15 cellular contexts compared by ENCODE assay signal in the genomic region with DNA sequence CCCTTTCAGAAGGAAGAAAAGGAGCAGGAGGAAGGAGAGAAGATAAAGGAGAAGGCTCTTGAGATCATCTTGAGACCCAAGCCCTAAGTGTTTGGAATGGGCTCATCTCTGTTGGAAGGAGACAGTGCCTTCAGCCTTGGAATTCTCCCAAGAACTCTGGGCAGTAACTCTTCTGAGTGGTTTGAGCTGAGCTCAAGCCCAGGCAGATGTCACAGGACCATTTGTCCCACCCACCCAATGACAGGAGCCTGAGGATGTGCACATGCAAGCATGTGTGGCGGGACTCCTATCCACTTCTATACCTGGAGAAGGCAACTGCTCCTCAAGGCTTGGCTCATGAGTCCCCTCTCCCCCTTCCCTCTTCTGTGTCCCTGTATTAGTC. TPM values are rescaled to one million over a fixed set of nuclear protein-coding genes. Genes with fewer than 3 reads are reported as not detected.
DNase-seq lines count a peak whose midpoint lies in the region; ATAC-seq, FAIRE-seq and TF ChIP-seq lines count a peak whose summit lies in the region.
"Had no signal": no experiment of that assay in that cellular context is flagged by ENCODE, and none has a peak within 500 bp of the region (broad histone marks: within the 10 kb centered on the region; RNA-seq: fewer than 3 reads in every experiment).

No MANE protein-coding gene starts in this region.

- in situ Hi-C loops in GM23248 (cut with MboI) (no loop called here), K562 (cut with MboI) (no loop called here)

- no TSS peak for BruUV-seq in K562 (replicated peaks; lab: Mats Ljungman, UMichigan)
- no TSS peak for BruUV-seq in Caco-2 (replicated peaks; lab: Mats Ljungman, UMichigan)

- 44 to 71% methylated on average over 1 of the region's 1 CpG for WGBS in GM23248 (ENCODE audit: low coverage in 1 of 2, low lambda C conversion rate in 2 of 2, missing lambda C conversion rate in 2 of 2), 2 experiments
- WGBS in K562 (ENCODE audit: insufficient coverage, low coverage, missing lambda C conversion rate): 0% methylated on average over 1 of the region's 1 CpG

- H3K4me1 ChIP-seq in GM23248 (ENCODE audit: insufficient read depth) (no peaks in the 10 kb centered on the region), K562 (replicated peaks in 1 of 2; ENCODE audit: control insufficient read depth in 2 of 2, insufficient read depth in 2 of 2, low read length in 2 of 2) (peaks cover 3 to 7% of the 10 kb centered on the region in 2 experiments; a peak in 4 of 5 replicates), Caco-2 (no peaks in the 10 kb centered on the region)
- H3K4me1 ChIP-seq: A549, HAP-1 had no signal

- CTCF ChIA-PET in K562 (lab: Yijun Ruan, JAX; ENCODE audit: low intra/inter-chr PET ratio) (no interaction called here), WTC11 (lab: Charles Lee) (no interaction called here), Caco-2 (lab: Charles Lee) (no interaction called here)

- peaks cover 5% of the 10 kb centered on the region for H3K27me3 ChIP-seq in GM23248 (replicated peaks; ENCODE audit: insufficient read depth)
- peaks cover 9 to 21% of the 10 kb centered on the region in 2 experiments for H3K27me3 ChIP-seq in K562 (ENCODE audit: control insufficient read depth in 2 of 2, insufficient read depth in 2 of 2, low read length in 2 of 2)
- H3K27me3 ChIP-seq in Caco-2 (replicated peaks; ENCODE audit: control insufficient read depth, insufficient read depth, low read length): no peaks in the 10 kb centered on the region
- H3K27me3 ChIP-seq: BLaER1 had no signal

- no peak overlapping the region for H3K27ac ChIP-seq in GM23248
- H3K27ac ChIP-seq in K562 (ENCODE audit: extremely low read depth, low read depth, low read length): no peak overlapping the region
- H3K27ac ChIP-seq: A549, BLaER1 had no signal

- ATAC-seq in activated naive CD8-positive, alpha-beta T cell treated with anti-CD3 and anti-CD28 coated beads, Interleukin-2, amount 50 U/mL, for 24 hours: no peak
- ATAC-seq in K562 (no peak; the same call in 2 of the 3 replicates), WTC11 (no peak)
- ATAC-seq: A549 had no signal

- TF ChIP-seq POLR2A in K562 (conservative IDR thresholded peaks at IDR 0.05): no peak

- POLR2A ChIA-PET in K562 (lab: Yijun Ruan, JAX) (interaction anchor here (1.1 kb wide), 2 partner anchors 25 to 62 kb away, joined by 3 read pairs; no protein-coding TSS in a partner anchor), WTC11 (lab: Charles Lee) (no interaction called here), Caco-2 (lab: Charles Lee) (no interaction called here)

- peaks cover 16% of the 10 kb centered on the region for H3K4me1 Mint-ChIP-seq in activated naive CD8-positive, alpha-beta T cell (ENCODE audit: low read depth)
- peaks cover 4% of the 10 kb centered on the region for H3K4me1 Mint-ChIP-seq in activated naive CD8-positive, alpha-beta T cell treated with anti-CD3 and anti-CD28 coated beads, Interleukin-2, amount 50 U/mL, for 24 hours
- H3K4me1 Mint-ChIP-seq in WTC11 (no peaks in the 10 kb centered on the region), Caco-2 (ENCODE audit: low read depth, unreplicated experiment) (no peaks in the 10 kb centered on the region)
- H3K4me1 Mint-ChIP-seq: CD8-positive, alpha-beta memory T cell had no signal

- H3K9me3 Mint-ChIP-seq in activated naive CD8-positive, alpha-beta T cell (ENCODE audit: low read depth): no peaks in the 10 kb centered on the region
- no peaks in the 10 kb centered on the region for H3K9me3 Mint-ChIP-seq in activated naive CD8-positive, alpha-beta T cell treated with anti-CD3 and anti-CD28 coated beads, Interleukin-2, amount 50 U/mL, for 24 hours
- H3K9me3 Mint-ChIP-seq in WTC11 (no peaks in the 10 kb centered on the region), Caco-2 (ENCODE audit: unreplicated experiment) (no peaks in the 10 kb centered on the region)

- H3K4me3 ChIP-seq in GM23248 (no peak overlapping the region), K562 (no peak overlapping the region), Caco-2 (ENCODE audit: low read depth, low read length) (no peak overlapping the region)
- H3K4me3 ChIP-seq: A549, BLaER1, HAP-1 had no signal

- no peaks in the 10 kb centered on the region for H3F3A ChIP-seq in GM23248 (ENCODE audit: insufficient read depth)

- H3K4me2 ChIP-seq in GM23248 (ENCODE audit: unreplicated experiment) (no peak overlapping the region), K562 (ENCODE audit: insufficient read depth, low read length) (no peak overlapping the region)
- H3K4me2 ChIP-seq: A549, BLaER1 had no signal

- no peak for TF ChIP-seq RAD21 in K562 (CRISPR knock-in tag; conservative IDR thresholded peaks at IDR 0.05 in 1 of 2, IDR thresholded peaks at IDR 0.05 in 1 of 2)

- H3K36me3 Mint-ChIP-seq in activated naive CD8-positive, alpha-beta T cell: peaks cover 2% of the 10 kb centered on the region
- H3K36me3 Mint-ChIP-seq in activated naive CD8-positive, alpha-beta T cell treated with anti-CD3 and anti-CD28 coated beads, Interleukin-2, amount 50 U/mL, for 24 hours (ENCODE audit: low read depth): no peaks in the 10 kb centered on the region
- no peaks in the 10 kb centered on the region for H3K36me3 Mint-ChIP-seq in WTC11
- H3K36me3 Mint-ChIP-seq in Caco-2 (ENCODE audit: insufficient read depth, unreplicated experiment): no peaks in the 10 kb centered on the region
- H3K36me3 Mint-ChIP-seq: CD8-positive, alpha-beta memory T cell had no signal

- DNase-seq in activated naive CD8-positive, alpha-beta T cell treated with anti-CD3 and anti-CD28 coated beads, Interleukin-2, amount 50 U/mL, for 24 hours: no peak
- DNase-seq in GM23248 (peak; percentile 9), K562 (ENCODE audit: extremely low read depth in 1 of 4, low spot score in 3 of 4) (no peak), HPDE6-E6E7 (ENCODE audit: extremely low spot score) (no peak), WTC11 (ENCODE audit: low spot score) (no peak), Caco-2 (no peak)
- DNase-seq: AML-193; CD8-positive, alpha-beta memory T cell; DMS53 had no signal

- H3K9me3 ChIP-seq in GM23248 (ENCODE audit: low read depth) (no peaks in the 10 kb centered on the region), K562 (replicated peaks; ENCODE audit: control insufficient read depth, insufficient read depth, low read depth, low read length) (peaks cover 10% of the 10 kb centered on the region), Caco-2 (no peaks in the 10 kb centered on the region)
- H3K9me3 ChIP-seq: A549, BLaER1, HAP-1 had no signal

- H3K27ac Mint-ChIP-seq in activated naive CD8-positive, alpha-beta T cell: peak overlapping the region; percentile 41
- no peak overlapping the region for H3K27ac Mint-ChIP-seq in activated naive CD8-positive, alpha-beta T cell treated with anti-CD3 and anti-CD28 coated beads, Interleukin-2, amount 50 U/mL, for 24 hours
- H3K27ac Mint-ChIP-seq in WTC11 (no peak overlapping the region), Caco-2 (ENCODE audit: unreplicated experiment) (no peak overlapping the region)
- H3K27ac Mint-ChIP-seq: CD8-positive, alpha-beta memory T cell had no signal

- FAIRE-seq in K562 (lab: Jason Lieb, UNC): no peak
- FAIRE-seq: A549, H1 had no signal

- H2AFZ ChIP-seq in GM23248: no peak overlapping the region
- no peak overlapping the region for H2AFZ ChIP-seq in K562 (ENCODE audit: low read depth, low read length)

- H3K27me3 Mint-ChIP-seq in activated naive CD8-positive, alpha-beta T cell: no peaks in the 10 kb centered on the region
- H3K27me3 Mint-ChIP-seq in activated naive CD8-positive, alpha-beta T cell treated with anti-CD3 and anti-CD28 coated beads, Interleukin-2, amount 50 U/mL, for 24 hours: peaks cover 3% of the 10 kb centered on the region
- H3K27me3 Mint-ChIP-seq in WTC11 (ENCODE audit: low read depth): peaks cover 13% of the 10 kb centered on the region
- no peaks in the 10 kb centered on the region for H3K27me3 Mint-ChIP-seq in Caco-2 (ENCODE audit: insufficient read depth, unreplicated experiment)

- H3K36me3 ChIP-seq in GM23248 (ENCODE audit: low read depth) (no peaks in the 10 kb centered on the region), K562 (ENCODE audit: control insufficient read depth, insufficient read depth, low read length) (no peaks in the 10 kb centered on the region), Caco-2 (ENCODE audit: control insufficient read depth, insufficient read depth, low read length) (no peaks in the 10 kb centered on the region)
- H3K36me3 ChIP-seq: BLaER1, HAP-1 had no signal

- TF ChIP-seq EP300 in K562 (IDR thresholded peaks at IDR 0.05; ENCODE audit: low read length): no peak

- no peak overlapping the region for H3K4me3 Mint-ChIP-seq in activated naive CD8-positive, alpha-beta T cell
- H3K4me3 Mint-ChIP-seq in activated naive CD8-positive, alpha-beta T cell treated with anti-CD3 and anti-CD28 coated beads, Interleukin-2, amount 50 U/mL, for 24 hours: no peak overlapping the region
- H3K4me3 Mint-ChIP-seq in WTC11 (no peak overlapping the region), Caco-2 (ENCODE audit: unreplicated experiment) (no peak overlapping the region)
- H3K4me3 Mint-ChIP-seq: CD8-positive, alpha-beta memory T cell had no signal

- no peaks in the 10 kb centered on the region for H3K9me1 ChIP-seq in K562 (ENCODE audit: control insufficient read depth, insufficient read depth, low read length)

- no peaks in the 10 kb centered on the region for H4K20me1 ChIP-seq in GM23248 (ENCODE audit: insufficient read depth)
- H4K20me1 ChIP-seq in K562 (replicated peaks; ENCODE audit: control insufficient read depth, insufficient read depth, low read length): no peaks in the 10 kb centered on the region
- H4K20me1 ChIP-seq: BLaER1 had no signal

- H3K9ac ChIP-seq in GM23248 (no peak overlapping the region), K562 (ENCODE audit: insufficient read depth in 1 of 2, low read depth in 2 of 2, low read length in 2 of 2) (no peak overlapping the region)
- H3K9ac ChIP-seq: BLaER1 had no signal

- intact Hi-C loops in K562 (cut with micrococcal nuclease) (no loop called here), Caco-2 (cut with micrococcal nuclease; ENCODE audit: unreplicated experiment) (no loop called here)

- H3K79me2 ChIP-seq in GM23248 (ENCODE audit: insufficient read depth) (no peaks in the 10 kb centered on the region), K562 (ENCODE audit: control insufficient read depth, insufficient read depth, low read length) (no peaks in the 10 kb centered on the region)

- no peaks in the 10 kb centered on the region for H3K9me2 ChIP-seq in GM23248 (ENCODE audit: insufficient read depth)

- TF ChIP-seq CTCF in K562 (IDR thresholded peaks at IDR 0.05 in 2 of 3, conservative IDR thresholded peaks at IDR 0.05 in 1 of 3; ENCODE audit: insufficient read depth in 2 of 3, low read depth in 1 of 3, low read length in 3 of 3) (no peak), WTC11 (IDR thresholded peaks at IDR 0.05) (no peak), Caco-2 (IDR thresholded peaks at IDR 0.05; ENCODE audit: insufficient read depth in 1 of 2, low read depth in 1 of 2, low read length in 1 of 2, severe bottlenecking in 1 of 2, unreplicated experiment in 1 of 2) (no peak)

RNA-seq across cellular contexts. Expression of gene TMEM40, which starts 14.7 kb away (rescaled TPM):
- total RNA-seq in GM23248 (2014; rRNA removed; shearing (Covaris generic)): not detected in 2 replicates
- polyA plus RNA-seq in GM23248 (2016; fragmentation: Nextera tagmentation; extraction: Ambion mirVana) (not detected in 2 replicates), K562 (2011; rRNA removed) (0.31 TPM in 1 of 2 replicates, not detected in the other), K562 (2014; fragmentation: Illumina TruSeq; extraction: Trizol) (not detected in 2 replicates), K562 (2014; fragmentation: Nextera tagmentation; extraction: Ambion mirVana) (under 1 TPM; 0.11 to 0.14 TPM), K562 (2014; rRNA removed) (not detected in 2 replicates)
- not detected in 2 replicates for total RNA-seq in K562 (2011; cell fraction: chromatin; rRNA removed; ENCODE audit: low replicate concordance)
- not detected in 2 replicates for total RNA-seq in K562 (2011; cell fraction: nucleolus; rRNA removed)
- total RNA-seq in K562 (2011; cell fraction: nucleoplasm; rRNA removed): not detected in 2 replicates
- total RNA-seq in K562 (2014; rRNA removed) (not detected in 2 replicates), K562 (2014; rRNA removed; fragmentation: Illumina TruSeq; extraction: Trizol) (not detected in 2 replicates), K562 (2015; rRNA removed; fragmentation: Illumina TruSeq; extraction: Trizol) (not detected in 2 replicates), K562 (2021) (not detected in 2 replicates), WTC11 (2021) (0.17 TPM in 1 of 3 replicates, not detected in the others), Caco-2 (2022) (0.86 and 1.0 TPM in 2 replicates)
- not detected in 2 replicates for polyA plus RNA-seq in K562 (2011; cell fraction: cytosol; rRNA removed)
- not detected in 2 replicates for polyA plus RNA-seq in K562 (2011; cell fraction: nucleus; rRNA removed)
- not detected in 2 replicates for polyA plus RNA-seq in K562 (2012)
- polyA minus RNA-seq in K562 (2011; rRNA and poly(A)+ RNA removed): not detected in 2 replicates
- polyA minus RNA-seq in K562 (2011; cell fraction: cytosol; rRNA and poly(A)+ RNA removed): not detected in 2 replicates
- polyA minus RNA-seq in K562 (2011; cell fraction: nucleus; rRNA and poly(A)+ RNA removed): not detected in 2 replicates
- total RNA-seq: CD8-positive, alpha-beta memory T cell; H1; HT1080 had no signal
- polyA plus RNA-seq: CD8-positive, alpha-beta memory T cell had no signal

RNA-seq across cellular contexts. Expression of gene CAND2, which starts 22.8 kb away (rescaled TPM):
- 0.38 and 0.43 TPM in 2 replicates for total RNA-seq in GM23248 (2014; rRNA removed; shearing (Covaris generic))
- polyA plus RNA-seq in GM23248 (2016; fragmentation: Nextera tagmentation; extraction: Ambion mirVana): 0.16 and 0.53 TPM in 2 replicates
- 16.3 and 50.5 TPM in 2 replicates for total RNA-seq in K562 (2011; cell fraction: chromatin; rRNA removed; ENCODE audit: low replicate concordance)
- 28.2 and 28.5 TPM in 2 replicates for total RNA-seq in K562 (2011; cell fraction: nucleolus; rRNA removed)
- total RNA-seq in K562 (2011; cell fraction: nucleoplasm; rRNA removed): 14.7 and 16.9 TPM in 2 replicates
- 6.4 and 7.8 TPM in 2 replicates for total RNA-seq in K562 (2014; rRNA removed)
- 2.5 and 3.1 TPM in 2 replicates for total RNA-seq in K562 (2014; rRNA removed; fragmentation: Illumina TruSeq; extraction: Trizol)
- total RNA-seq in K562 (2015; rRNA removed; fragmentation: Illumina TruSeq; extraction: Trizol): 4.3 and 4.9 TPM in 2 replicates
- 14.2 and 14.9 TPM in 2 replicates for total RNA-seq in K562 (2021)
- 4.6 and 5.0 TPM in 2 replicates for polyA plus RNA-seq in K562 (2011; rRNA removed)
- polyA plus RNA-seq in K562 (2011; cell fraction: cytosol; rRNA removed): 3.2 and 10.0 TPM in 2 replicates
- polyA plus RNA-seq in K562 (2011; cell fraction: nucleus; rRNA removed): 10.2 and 21.2 TPM in 2 replicates
- polyA plus RNA-seq in K562 (2012): 6.1 and 10.3 TPM in 2 replicates
- polyA plus RNA-seq in K562 (2014; fragmentation: Illumina TruSeq; extraction: Trizol): 4.2 and 6.5 TPM in 2 replicates
- polyA plus RNA-seq in K562 (2014; fragmentation: Nextera tagmentation; extraction: Ambion mirVana): 1 to 10 TPM in 1 of 2 experiments, under 1 TPM in 1; 0.91 to 1.4 TPM
- 7.6 and 7.7 TPM in 2 replicates for polyA plus RNA-seq in K562 (2014; rRNA removed)
- polyA minus RNA-seq in K562 (2011; rRNA and poly(A)+ RNA removed): 3.8 and 8.1 TPM in 2 replicates
- 7.7 and 7.8 TPM in 2 replicates for polyA minus RNA-seq in K562 (2011; cell fraction: cytosol; rRNA and poly(A)+ RNA removed)
- polyA minus RNA-seq in K562 (2011; cell fraction: nucleus; rRNA and poly(A)+ RNA removed): 10.2 and 10.9 TPM in 2 replicates
- 13.7 to 15.4 TPM (median 14.3 TPM) in 3 replicates for total RNA-seq in WTC11 (2021)
- not detected in 2 replicates for total RNA-seq in Caco-2 (2022)
